8 cellular contexts compared by ENCODE assay signal in genomic region chr2:200862532-200863000, GRCh38. TPM values are rescaled to one million over a fixed set of nuclear protein-coding genes. Genes with fewer than 3 reads are reported as not detected.
DNase-seq lines count a peak whose midpoint lies in the region; TF ChIP-seq lines count a peak whose summit lies in the region.

No MANE protein-coding gene starts in this region.

- DNase-seq in NCI-H2029 (lab: John Stamatoyannopoulos, UW) (peak; percentile 29), NCI-H2029 treated with DMSO at 0.1 percent for 48 hours (lab: John Stamatoyannopoulos, UW) (no peak), NCI-H460 (ENCODE audit: extremely low read depth, low read depth) (peak; percentile 67), fibroblast of lung (ENCODE audit: low read depth in 2 of 2) (peak; percentile 78 to 80), trophoblast cell (peak; percentile 47 to 68), vagina (ENCODE audit: extremely low spot score in 2 of 2) (no peak), NCI-H2081 treated with DMSO at 0.1 percent for 48 hours (lab: John Stamatoyannopoulos, UW) (no peak)
- peak; percentile 51 for DNase-seq in activated T-cell treated with anti-CD3 and anti-CD28 coated beads, Interleukin-2, amount 50 U/mL, for 1 hour

- H4K12ac ChIP-seq in trophoblast cell (ENCODE audit: low read depth, low read length) = no peak overlapping the region

- H3K27ac ChIP-seq in fibroblast of lung (ENCODE audit: insufficient read depth, low read length) = peak overlapping the region; percentile 100
- no peak overlapping the region for H3K27ac ChIP-seq in trophoblast cell (ENCODE audit: low read depth, low read length)
- H3K27ac ChIP-seq in vagina = peak overlapping the region; percentile 100

- no peak overlapping the region for H2BK5ac ChIP-seq in trophoblast cell (ENCODE audit: low read depth, low read length, poor library complexity)

- H3K23ac ChIP-seq in trophoblast cell (ENCODE audit: low read length) = no peak overlapping the region

- TF ChIP-seq CTCF in fibroblast of lung (conservative IDR thresholded peaks at IDR 0.05 in 1 of 2, IDR thresholded peaks at IDR 0.05 in 1 of 2; ENCODE audit: low read depth in 1 of 2, low read length in 2 of 2) = no peak
- TF ChIP-seq CTCF in vagina (IDR thresholded peaks at IDR 0.05) = no peak

- no peak overlapping the region for H2BK12ac ChIP-seq in trophoblast cell (ENCODE audit: low read length)

- peaks cover 69% of the 10 kb centered on the region for H3K79me2 ChIP-seq in fibroblast of lung (ENCODE audit: control insufficient read depth, insufficient read depth, low read length)
- H3K79me2 ChIP-seq in trophoblast cell (ENCODE audit: control insufficient read depth, insufficient read depth, low read length, poor library complexity) = peaks cover 18% of the 10 kb centered on the region

- peaks cover 15% of the 10 kb centered on the region for H3K79me1 ChIP-seq in trophoblast cell (ENCODE audit: low read length)

- peaks cover 11% of the 10 kb centered on the region for H4K20me1 ChIP-seq in fibroblast of lung (ENCODE audit: control insufficient read depth, extremely low read depth, insufficient read depth, low read length)

- WGBS in trophoblast cell (ENCODE audit: extremely low coverage, insufficient coverage, insufficient read length) = no CpG with 5 or more reads among the region's 13 CpGs

- peaks cover 10% of the 10 kb centered on the region for H3K36me3 ChIP-seq in fibroblast of lung (ENCODE audit: control insufficient read depth, insufficient read depth, low read length)
- peaks cover 10 to 16% of the 10 kb centered on the region in 2 experiments for H3K36me3 ChIP-seq in trophoblast cell (ENCODE audit: control insufficient read depth in 1 of 2, insufficient read depth in 2 of 2, low read length in 2 of 2)
- H3K36me3 ChIP-seq in vagina = peaks cover 0 to 28% of the 10 kb centered on the region in 2 donors

- no peak overlapping the region for H4K91ac ChIP-seq in trophoblast cell (ENCODE audit: low read depth, low read length)

- H3K4me2 ChIP-seq in fibroblast of lung (ENCODE audit: extremely low read depth, insufficient read depth, low read length) = peak overlapping the region; percentile 79
- H3K4me2 ChIP-seq in trophoblast cell (ENCODE audit: low read length) = peak overlapping the region; percentile 72

- peak overlapping the region; percentile 100 for H3K9ac ChIP-seq in fibroblast of lung (ENCODE audit: insufficient read depth, low read length)
- peak overlapping the region; percentile 50 for H3K9ac ChIP-seq in trophoblast cell (ENCODE audit: low read length)

- no peak overlapping the region for H2AFZ ChIP-seq in fibroblast of lung (ENCODE audit: low read length)
- H2AFZ ChIP-seq in trophoblast cell (ENCODE audit: insufficient read depth, low read length, poor library complexity) = no peak overlapping the region

- no peak overlapping the region for H3K14ac ChIP-seq in trophoblast cell (ENCODE audit: low read length)

- no peak overlapping the region for H2AK5ac ChIP-seq in trophoblast cell (ENCODE audit: low read length)

- H3K27me3 ChIP-seq in fibroblast of lung (ENCODE audit: control insufficient read depth, insufficient read depth, low read length) (no peaks in the 10 kb centered on the region), trophoblast cell (ENCODE audit: insufficient read depth, low read length) (no peaks in the 10 kb centered on the region), vagina (no peaks in the 10 kb centered on the region)

- intact Hi-C loops in vagina (cut with DNase I) = loop anchor here (5.0 kb wide), 1 partner anchor 50 kb away; the partner anchor contains the start of gene BZW1

- H3K18ac ChIP-seq in trophoblast cell (ENCODE audit: low read length) = no peak overlapping the region

- TF ChIP-seq POLR2A in vagina (IDR thresholded peaks at IDR 0.05) = peak in 1 of 2 donors; percentile 19

- peaks cover 8% of the 10 kb centered on the region for H3K4me1 ChIP-seq in fibroblast of lung (ENCODE audit: control insufficient read depth, extremely low read depth, insufficient read depth, low read length)
- H3K4me1 ChIP-seq in trophoblast cell (ENCODE audit: control insufficient read depth in 1 of 2, insufficient read depth in 2 of 2, low read length in 2 of 2) = no peaks in the 10 kb centered on the region
- peaks cover 70% of the 10 kb centered on the region for H3K4me1 ChIP-seq in vagina

- H3K9me3 ChIP-seq in fibroblast of lung (ENCODE audit: control insufficient read depth, insufficient read depth, low read depth, low read length) (no peaks in the 10 kb centered on the region), trophoblast cell (ENCODE audit: insufficient read depth, low read depth, low read length) (no peaks in the 10 kb centered on the region), vagina (no peaks in the 10 kb centered on the region)

- peak overlapping the region; percentile 99 for H3K4ac ChIP-seq in trophoblast cell (ENCODE audit: low read depth, low read length)

- H3K4me3 ChIP-seq in fibroblast of lung (replicated peaks in 1 of 4; ENCODE audit: control extremely low read depth in 1 of 4, insufficient read depth in 1 of 4, low read depth in 3 of 4, low read length in 4 of 4) (peak overlapping the region; percentile 93 to 100 (median 100)), trophoblast cell (ENCODE audit: low read depth, low read length) (peak overlapping the region; percentile 73), vagina (peak overlapping the region; percentile 60 to 100)

- no peak overlapping the region for H2BK120ac ChIP-seq in trophoblast cell (ENCODE audit: insufficient read depth, low read length, poor library complexity)

- no peak overlapping the region for H4K8ac ChIP-seq in trophoblast cell (ENCODE audit: low read depth, low read length)

RNA-seq across cellular contexts. Expression of gene CLK1, which starts 1.9 kb away (rescaled TPM):
- total RNA-seq in NCI-H460 (2014; rRNA removed; shearing (Covaris generic)) = 85.3 and 90.7 TPM in 2 replicates
- polyA plus RNA-seq in NCI-H460 (2014; cell fraction: nucleus; rRNA removed) = 89.3 and 133 TPM in 2 replicates
- total RNA-seq in fibroblast of lung (68.5 and 76.8 TPM in 2 replicates), vagina (184 TPM)
- polyA plus RNA-seq in fibroblast of lung = 44.1 and 104 TPM in 2 replicates
- polyA plus RNA-seq in fibroblast of lung (2012) = 21.9 and 50.5 TPM in 2 replicates
- 2.6 and 3.7 TPM in 2 replicates for polyA minus RNA-seq in fibroblast of lung (ENCODE audit: low replicate concordance)
- polyA plus RNA-seq in trophoblast cell (2013) = 81.4 and 91.6 TPM in 2 replicates

RNA-seq across cellular contexts. Expression of gene PPIL3, which starts 26.3 kb away (rescaled TPM):
- total RNA-seq in NCI-H460 (2014; rRNA removed; shearing (Covaris generic)) = 86.8 and 102 TPM in 2 replicates
- polyA plus RNA-seq in NCI-H460 (2014; cell fraction: nucleus; rRNA removed) = 36.9 and 51.5 TPM in 2 replicates
- 66.9 and 76.8 TPM in 2 replicates for total RNA-seq in fibroblast of lung
- 28.2 and 58.9 TPM in 2 replicates for polyA plus RNA-seq in fibroblast of lung
- 17.0 and 39.8 TPM in 2 replicates for polyA plus RNA-seq in fibroblast of lung (2012)
- 1.1 and 5.6 TPM in 2 replicates for polyA minus RNA-seq in fibroblast of lung (ENCODE audit: low replicate concordance)
- polyA plus RNA-seq in trophoblast cell (2013) = 34.5 and 35.8 TPM in 2 replicates
- 16.2 TPM for total RNA-seq in vagina

RNA-seq across cellular contexts. Expression of gene NIF3L1, which starts 26.6 kb away (rescaled TPM):
- total RNA-seq in NCI-H460 (2014; rRNA removed; shearing (Covaris generic)) = 75.4 and 83.8 TPM in 2 replicates
- 68.6 and 70.5 TPM in 2 replicates for polyA plus RNA-seq in NCI-H460 (2014; cell fraction: nucleus; rRNA removed)
- total RNA-seq in fibroblast of lung (21.0 and 23.6 TPM in 2 replicates), vagina (18.7 TPM)
- 40.7 and 45.5 TPM in 2 replicates for polyA plus RNA-seq in fibroblast of lung
- 15.9 and 19.9 TPM in 2 replicates for polyA plus RNA-seq in fibroblast of lung (2012)
- 6.1 and 15.0 TPM in 2 replicates for polyA minus RNA-seq in fibroblast of lung (ENCODE audit: low replicate concordance)
- polyA plus RNA-seq in trophoblast cell (2013) = 32.7 and 34.8 TPM in 2 replicates

RNA-seq across cellular contexts. Expression of gene BZW1, which starts 50.9 kb away (rescaled TPM):
- 1,294 and 1,408 TPM in 2 replicates for total RNA-seq in NCI-H460 (2014; rRNA removed; shearing (Covaris generic))
- polyA plus RNA-seq in NCI-H460 (2014; cell fraction: nucleus; rRNA removed) = 219 and 338 TPM in 2 replicates
- 425 and 429 TPM in 2 replicates for total RNA-seq in fibroblast of lung
- polyA plus RNA-seq in fibroblast of lung = 296 and 325 TPM in 2 replicates
- 318 and 372 TPM in 2 replicates for polyA plus RNA-seq in fibroblast of lung (2012)
- polyA minus RNA-seq in fibroblast of lung (ENCODE audit: low replicate concordance) = 154 and 241 TPM in 2 replicates
- 153 and 170 TPM in 2 replicates for polyA plus RNA-seq in trophoblast cell (2013)
- total RNA-seq in vagina = 128 TPM

Comparison
In these comparisons a context has a peak if more than half of its experiments do, and no peak if none do; other contexts are left out.
1. DNase-seq: peak in NCI-H2029 (single experiment), NCI-H460 (single experiment), activated T-cell treated with anti-CD3 and anti-CD28 coated beads, Interleukin-2, amount 50 U/mL, for 1 hour (single experiment), fibroblast of lung (2 of 2) and trophoblast cell (2 of 2); none in NCI-H2029 treated with DMSO at 0.1 percent for 48 hours (single experiment), vagina (0 of 2) and NCI-H2081 treated with DMSO at 0.1 percent for 48 hours (single experiment).
2. Peak in every context shown above with its lines, with median percentiles within 50 percentile points of each other: H3K4me3 ChIP-seq.